ENCODE assay signal across 23 cellular contexts in genomic region chr1:53116933-53117332, GRCh38. TPM values are rescaled to one million over a fixed set of nuclear protein-coding genes. Genes with fewer than 3 reads are reported as not detected.
"Had no signal": no experiment of that assay in that cellular context is flagged by ENCODE, and none has a peak within 500 bp of the region (broad histone marks: within the 10 kb centered on the region; RNA-seq: fewer than 3 reads in every experiment).

No MANE protein-coding gene starts in this region.

- H3K36me3 Mint-ChIP-seq: activated naive CD4-positive, alpha-beta T cell treated with anti-CD3 and anti-CD28 coated beads, Interleukin-2, amount 50 U/mL, for 24 hours; stimulated activated effector memory CD8-positive, alpha-beta T cell treated with anti-CD3 and anti-CD28 coated beads, Interleukin-12 subunit alpha, Interleukin-12 subunit beta, amount 100 ng/mL, for 72 hours had no signal

- H3K36me3 ChIP-seq: esophagus muscularis mucosa, stomach, suprapubic skin, tibial nerve had no signal

- H3K27ac ChIP-seq: dorsolateral prefrontal cortex, esophagus muscularis mucosa, suprapubic skin, tibial nerve had no signal

- H3K9me3 ChIP-seq: mucosa of descending colon, suprapubic skin had no signal

- ATAC-seq: activated CD8-positive, alpha-beta T cell treated with anti-CD3 and anti-CD28 coated beads, Interleukin-2, amount 10 ng/mL, durations not matched to agents 7 days and 5 days; effector memory CD8-positive, alpha-beta T cell; mucosa of descending colon; sciatic nerve; stimulated activated effector memory CD8-positive, alpha-beta T cell treated with anti-CD3 and anti-CD28 coated beads, Interleukin-12 subunit alpha, Interleukin-12 subunit beta, amount 100 ng/mL, for 72 hours had no signal

- H3K9me3 Mint-ChIP-seq: activated naive CD4-positive, alpha-beta T cell treated with anti-CD3 and anti-CD28 coated beads, Interleukin-2, amount 50 U/mL, for 24 hours; central memory CD8-positive, alpha-beta T cell; effector memory CD8-positive, alpha-beta T cell; stimulated activated effector memory CD8-positive, alpha-beta T cell treated with anti-CD3 and anti-CD28 coated beads, Interleukin-12 subunit alpha, Interleukin-12 subunit beta, amount 100 ng/mL, for 72 hours had no signal

- H3K27ac Mint-ChIP-seq: activated CD4-positive, alpha-beta T cell treated with anti-CD3 and anti-CD28 coated beads, Interleukin-2, amount 10 ng/mL, durations not matched to agents 7 days and 5 days; activated CD8-positive, alpha-beta T cell treated with anti-CD3 and anti-CD28 coated beads, Interleukin-2, amount 10 ng/mL, durations not matched to agents 7 days and 5 days; activated naive CD4-positive, alpha-beta T cell treated with anti-CD3 and anti-CD28 coated beads, Interleukin-2, amount 50 U/mL, for 24 hours; effector memory CD8-positive, alpha-beta T cell; stimulated activated effector memory CD8-positive, alpha-beta T cell treated with anti-CD3 and anti-CD28 coated beads, Interleukin-12 subunit alpha, Interleukin-12 subunit beta, amount 100 ng/mL, for 72 hours had no signal

- H3K27me3 Mint-ChIP-seq: activated CD4-positive, alpha-beta T cell treated with anti-CD3 and anti-CD28 coated beads, Interleukin-2, amount 10 ng/mL, durations not matched to agents 7 days and 5 days; activated naive CD4-positive, alpha-beta T cell treated with anti-CD3 and anti-CD28 coated beads, Interleukin-2, amount 50 U/mL, for 24 hours had no signal

- H3K27me3 ChIP-seq: stomach, suprapubic skin, tibial nerve had no signal

- DNase-seq: activated CD4-positive, alpha-beta T cell treated with anti-CD3 and anti-CD28 coated beads, Interleukin-2, amount 10 ng/mL, durations not matched to agents 7 days and 5 days; activated CD4-positive, CD25-positive, alpha-beta regulatory T cell treated with anti-CD3 and anti-CD28 coated beads, Interleukin-2, amount 50 U/mL, for 72 hours; activated CD8-positive, alpha-beta T cell treated with anti-CD3 and anti-CD28 coated beads, Interleukin-2, amount 10 ng/mL, durations not matched to agents 7 days and 5 days; activated gamma-delta T cell treated with Interleukin-2 at 50 U/mL for 16 hours; anterior cingulate cortex; dorsolateral prefrontal cortex; effector memory CD8-positive, alpha-beta T cell; hippocampal formation; mesendoderm; mucosa of descending colon; stimulated activated CD4-positive, alpha-beta T cell treated with anti-CD3 and anti-CD28 coated beads, Interleukin-2, amount 100 ng/mL, for 24 hours; stomach had no signal

- H3K4me3 Mint-ChIP-seq: activated CD4-positive, alpha-beta T cell treated with anti-CD3 and anti-CD28 coated beads, Interleukin-2, amount 10 ng/mL, durations not matched to agents 7 days and 5 days; activated CD8-positive, alpha-beta T cell treated with anti-CD3 and anti-CD28 coated beads, Interleukin-2, amount 10 ng/mL, durations not matched to agents 7 days and 5 days; activated naive CD4-positive, alpha-beta T cell treated with anti-CD3 and anti-CD28 coated beads, Interleukin-2, amount 50 U/mL, for 24 hours; central memory CD8-positive, alpha-beta T cell; effector memory CD8-positive, alpha-beta T cell; stimulated activated effector memory CD8-positive, alpha-beta T cell treated with anti-CD3 and anti-CD28 coated beads, Interleukin-12 subunit alpha, Interleukin-12 subunit beta, amount 100 ng/mL, for 72 hours had no signal

- H3K4me3 ChIP-seq: dorsolateral prefrontal cortex, esophagus muscularis mucosa, mucosa of descending colon, stomach, suprapubic skin, tibial nerve had no signal

- H3K4me1 Mint-ChIP-seq: activated CD4-positive, alpha-beta T cell treated with anti-CD3 and anti-CD28 coated beads, Interleukin-2, amount 10 ng/mL, durations not matched to agents 7 days and 5 days; activated naive CD4-positive, alpha-beta T cell treated with anti-CD3 and anti-CD28 coated beads, Interleukin-2, amount 50 U/mL, for 24 hours had no signal

RNA-seq across cellular contexts. Expression of gene SLC1A7, which starts 25.5 kb away (rescaled TPM):
- total RNA-seq: activated CD4-positive, alpha-beta T cell treated with anti-CD3 and anti-CD28 coated beads, Interleukin-2, amount 10 ng/mL, durations not matched to agents 7 days and 5 days; activated CD8-positive, alpha-beta T cell treated with anti-CD3 and anti-CD28 coated beads, Interleukin-2, amount 10 ng/mL, durations not matched to agents 7 days and 5 days; frontal cortex; lower leg skin; suprapubic skin; T-helper 2 cell treated with Interferon-gamma antibody and Interleukin-4, amounts not matched to agents 100 ng/mL and 5 ng/mL, for 36 hours had no signal
- polyA plus RNA-seq: neural cell had no signal

RNA-seq across cellular contexts. Expression of gene PODN, which starts 54.9 kb away (rescaled TPM):
- total RNA-seq: activated CD4-positive, alpha-beta T cell treated with anti-CD3 and anti-CD28 coated beads, Interleukin-2, amount 10 ng/mL, durations not matched to agents 7 days and 5 days; activated CD8-positive, alpha-beta T cell treated with anti-CD3 and anti-CD28 coated beads, Interleukin-2, amount 10 ng/mL, durations not matched to agents 7 days and 5 days; T-helper 2 cell treated with Interferon-gamma antibody and Interleukin-4, amounts not matched to agents 100 ng/mL and 5 ng/mL, for 36 hours had no signal
